In the genomic region with DNA sequence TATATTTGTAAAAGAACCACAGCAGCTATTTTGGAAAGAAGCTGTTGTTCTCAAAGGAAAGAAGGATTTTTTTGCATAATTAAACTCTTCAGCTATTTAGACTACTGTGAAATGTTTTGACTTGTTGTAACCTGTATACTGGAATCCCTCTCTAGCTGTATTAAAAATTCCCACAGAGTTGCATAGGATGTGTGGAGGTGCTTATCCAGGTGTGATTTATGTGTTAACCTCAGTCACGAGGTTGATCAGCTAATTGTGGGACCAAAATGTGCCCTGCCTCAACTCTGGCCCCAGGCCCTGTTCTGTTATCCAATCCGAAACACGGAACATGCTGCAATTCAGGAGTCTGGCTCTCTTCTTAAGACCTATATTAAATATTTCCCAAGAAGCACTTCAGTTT, we compare ENCODE assay signal across 19 cellular contexts.
"Had no signal": no experiment of that assay in that cellular context is flagged by ENCODE, and none has a peak within 500 bp of the region (broad histone marks: within the 10 kb centered on the region; RNA-seq: fewer than 3 reads in every experiment).

No MANE protein-coding gene starts in this region.

- H3K36me3 ChIP-seq: breast epithelium, esophagus squamous epithelium, left ventricle myocardium inferior, tibial nerve had no signal

- ATAC-seq: mucosa of descending colon, right cardiac atrium had no signal

- H3K27me3 Mint-ChIP-seq: activated naive CD4-positive, alpha-beta T cell treated with anti-CD3 and anti-CD28 coated beads, Interleukin-2, amount 10 ng/mL, durations not matched to agents 7 days and 5 days; central memory CD8-positive, alpha-beta T cell had no signal

- H3K27ac Mint-ChIP-seq: dendritic cell treated with granulocyte-macrophage colony-stimulating factor and Interleukin-4, amounts not matched to agents 40 ng/mL and 50 ng/mL, for 4 days; endodermal cell had no signal

- H3K27me3 ChIP-seq: breast epithelium, esophagus squamous epithelium, tibial nerve had no signal

- H3K9me3 Mint-ChIP-seq: central memory CD8-positive, alpha-beta T cell; dendritic cell treated with granulocyte-macrophage colony-stimulating factor and Interleukin-4, amounts not matched to agents 40 ng/mL and 50 ng/mL, for 4 days; endodermal cell; nephron had no signal

- DNase-seq: activated CD4-positive, alpha-beta T cell treated with anti-CD3 and anti-CD28 coated beads, Interleukin-2, amount 50 U/mL, for 1 hour; activated CD4-positive, CD25-positive, alpha-beta regulatory T cell treated with anti-CD3 and anti-CD28 coated beads, Interleukin-2, amount 50 U/mL, for 72 hours; activated effector memory CD4-positive, alpha-beta T cell treated with anti-CD3 and anti-CD28 coated beads, Interleukin-2, amount 50 U/mL, for 16 hours; activated naive CD4-positive, alpha-beta T cell treated with anti-CD3 and anti-CD28 coated beads, Interleukin-2, amount 10 ng/mL, durations not matched to agents 7 days and 5 days; activated T-cell treated with anti-CD3 and anti-CD28 coated beads, Interleukin-2, amount 50 U/mL, for 48 hours; endodermal cell; esophagus squamous epithelium; left ventricle myocardium inferior; mucosa of descending colon; posterior cingulate gyrus; right cardiac atrium; stimulated activated naive CD4-positive, alpha-beta T cell had no signal

- H3K4me3 Mint-ChIP-seq: activated naive CD4-positive, alpha-beta T cell treated with anti-CD3 and anti-CD28 coated beads, Interleukin-2, amount 10 ng/mL, durations not matched to agents 7 days and 5 days; central memory CD8-positive, alpha-beta T cell; dendritic cell treated with granulocyte-macrophage colony-stimulating factor and Interleukin-4, amounts not matched to agents 40 ng/mL and 50 ng/mL, for 4 days; endodermal cell; nephron had no signal

- H3K9me3 ChIP-seq: breast epithelium, esophagus squamous epithelium, left ventricle myocardium inferior, mucosa of descending colon, tibial nerve had no signal

- H3K4me1 ChIP-seq: breast epithelium, left ventricle myocardium inferior, tibial nerve had no signal

- FAIRE-seq: islet of Langerhans had no signal

- H3K4me3 ChIP-seq: breast epithelium, esophagus squamous epithelium, left ventricle myocardium inferior, lung, mucosa of descending colon, tibial nerve had no signal

- H3K4me1 Mint-ChIP-seq: central memory CD8-positive, alpha-beta T cell; endodermal cell had no signal

- H3K27ac ChIP-seq: left ventricle myocardium inferior, tibial nerve had no signal
